8 cellular contexts compared by ENCODE assay signal in genomic region chrX:80810365-80810978, GRCh38. TPM values are rescaled to one million over a fixed set of nuclear protein-coding genes. Genes with fewer than 3 reads are reported as not detected.
DNase-seq lines count a peak whose midpoint lies in the region; ATAC-seq and TF ChIP-seq lines count a peak whose summit lies in the region.

No MANE protein-coding gene starts in this region.

- H3K36me3 ChIP-seq in adrenal gland (replicated peaks in 1 of 2) = no peaks in the 10 kb centered on the region
- H3K36me3 ChIP-seq in upper lobe of left lung = no peaks in the 10 kb centered on the region

- H3K36me3 Mint-ChIP-seq in stimulated activated naive CD8-positive, alpha-beta T cell treated with anti-CD3 and anti-CD28 coated beads, Interleukin-15, Interleukin-2, amounts not matched to agents 100 ng/mL and 50 ng/mL, for 24 hours (ENCODE audit: low read depth) = peaks cover 4% of the 10 kb centered on the region

- H3K27me3 ChIP-seq in adrenal gland (no peaks in the 10 kb centered on the region), upper lobe of left lung (no peaks in the 10 kb centered on the region)

- intact Hi-C loops in adrenal gland (cut with DNase I) = no loop called here

- H3K4me3 Mint-ChIP-seq in stimulated activated naive CD8-positive, alpha-beta T cell treated with anti-CD3 and anti-CD28 coated beads, Interleukin-15, Interleukin-2, amounts not matched to agents 100 ng/mL and 50 ng/mL, for 24 hours = peak overlapping the region; percentile 89

- no peaks in the 10 kb centered on the region for H3K4me1 ChIP-seq in adrenal gland (replicated peaks in 1 of 2)
- H3K4me1 ChIP-seq in upper lobe of left lung = no peaks in the 10 kb centered on the region

- no peaks in the 10 kb centered on the region for H3K27me3 Mint-ChIP-seq in stimulated activated naive CD8-positive, alpha-beta T cell treated with anti-CD3 and anti-CD28 coated beads, Interleukin-15, Interleukin-2, amounts not matched to agents 100 ng/mL and 50 ng/mL, for 24 hours

- H3K4me3 ChIP-seq in adrenal gland (peak overlapping the region in 2 of 4 donors; percentile 12 to 61), upper lobe of left lung (peak overlapping the region; percentile 17 to 80 (median 68))

- no peak for TF ChIP-seq EP300 in upper lobe of left lung (IDR thresholded peaks at IDR 0.05)

- no peak for DNase-seq in stimulated activated naive CD8-positive, alpha-beta T cell treated with anti-CD3 and anti-CD28 coated beads, Interleukin-15, Interleukin-2, amounts not matched to agents 100 U/mL and 50 U/mL, for 24 hours
- DNase-seq in adrenal gland (no peak), left kidney (ENCODE audit: low read depth, low spot score) (peak; percentile 7), upper lobe of left lung (no peak), NCI-H146 treated with DMSO at 0.1 percent for 48 hours (lab: John Stamatoyannopoulos, UW; ENCODE audit: unreplicated experiment) (no peak), amygdala (lab: John Stamatoyannopoulos, UW) (no peak)
- no peak for DNase-seq in stimulated activated naive CD4-positive, alpha-beta T cell treated with Interleukin-2 at 50 U/mL for 16 hours (lab: John Stamatoyannopoulos, UW)

- TF ChIP-seq CTCF in adrenal gland (IDR thresholded peaks at IDR 0.05) (no peak), upper lobe of left lung (IDR thresholded peaks at IDR 0.05) (no peak)

- no peak for ATAC-seq in stimulated activated naive CD8-positive, alpha-beta T cell treated with anti-CD3 and anti-CD28 coated beads, Interleukin-15, Interleukin-2, amounts not matched to agents 100 U/mL and 50 U/mL, for 24 hours
- ATAC-seq in upper lobe of left lung (ENCODE audit: low FRiP score in 2 of 2) = no peak

- no peaks in the 10 kb centered on the region for H3K9me3 Mint-ChIP-seq in stimulated activated naive CD8-positive, alpha-beta T cell treated with anti-CD3 and anti-CD28 coated beads, Interleukin-15, Interleukin-2, amounts not matched to agents 100 ng/mL and 50 ng/mL, for 24 hours

- TF ChIP-seq POLR2A in adrenal gland (IDR thresholded peaks at IDR 0.05) (no peak), upper lobe of left lung (IDR thresholded peaks at IDR 0.05) (no peak)

- 7 to 46% (median 26%) methylated on average over 9 of the region's 9 CpGs for WGBS in adrenal gland, 4 donors
- WGBS in upper lobe of left lung, 2 donors = 12 to 51% methylated on average over 9 of the region's 9 CpGs

- H3K9me3 ChIP-seq in adrenal gland (replicated peaks in 1 of 3) (no peaks in the 10 kb centered on the region), upper lobe of left lung (no peaks in the 10 kb centered on the region)

- H3K27ac Mint-ChIP-seq in stimulated activated naive CD8-positive, alpha-beta T cell treated with anti-CD3 and anti-CD28 coated beads, Interleukin-15, Interleukin-2, amounts not matched to agents 100 ng/mL and 50 ng/mL, for 24 hours = peak overlapping the region; percentile 86

- peak overlapping the region in 4 of 5 donors; percentile 39 to 77 (median 68) for H3K27ac ChIP-seq in adrenal gland
- H3K27ac ChIP-seq in upper lobe of left lung = peak overlapping the region; percentile 63 to 92 (median 74)

- H3K4me1 Mint-ChIP-seq in stimulated activated naive CD8-positive, alpha-beta T cell treated with anti-CD3 and anti-CD28 coated beads, Interleukin-15, Interleukin-2, amounts not matched to agents 100 ng/mL and 50 ng/mL, for 24 hours (ENCODE audit: low read depth) = peaks cover 32% of the 10 kb centered on the region

RNA-seq across cellular contexts. Expression of gene BRWD3, which starts 0.8 kb away (rescaled TPM):
- 10 to 100 TPM in 6 of 8 donors, 1 to 10 TPM in 2; 5.4 to 25.7 (median 12.6) TPM for total RNA-seq in adrenal gland
- 1 to 10 TPM; 1.7 to 4.7 (median 3.1) TPM for polyA plus RNA-seq in adrenal gland
- total RNA-seq in upper lobe of left lung = 10 to 100 TPM; 11.9 to 38.8 (median 19.3) TPM
